30 cellular contexts compared by ENCODE assay signal in the genomic region with DNA sequence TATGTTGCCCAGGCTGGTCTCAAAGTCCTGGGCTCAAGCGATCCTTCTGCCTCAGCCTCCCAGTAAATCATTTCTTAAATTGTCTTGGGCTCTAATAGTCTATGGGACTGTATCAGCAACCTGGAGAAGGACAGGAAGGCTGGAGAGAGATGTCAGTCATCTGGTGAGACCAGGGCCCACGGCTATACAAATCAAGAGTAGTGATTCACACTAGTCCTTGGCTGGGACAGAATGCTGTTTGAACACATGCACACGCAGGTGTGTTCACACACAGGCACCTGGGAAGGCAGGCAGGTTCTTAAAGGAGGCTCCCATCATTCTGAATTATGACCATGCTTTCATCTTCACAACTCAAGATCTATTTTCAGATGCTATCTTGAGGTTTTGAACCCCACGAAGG. TPM values are rescaled to one million over a fixed set of nuclear protein-coding genes. Genes with fewer than 3 reads are reported as not detected.
DNase-seq lines count a peak whose midpoint lies in the region; FAIRE-seq and TF ChIP-seq lines count a peak whose summit lies in the region.
"Had no signal": no experiment of that assay in that cellular context is flagged by ENCODE, and none has a peak within 500 bp of the region (broad histone marks: within the 10 kb centered on the region; RNA-seq: fewer than 3 reads in every experiment).

No MANE protein-coding gene starts in this region.

- no peaks in the 10 kb centered on the region for H3K9me2 ChIP-seq in PC-9 (ENCODE audit: insufficient read depth)

- H3K27me3 ChIP-seq in PC-9 (ENCODE audit: insufficient read depth, low read depth) (no peaks in the 10 kb centered on the region), skeletal muscle satellite cell (ENCODE audit: control insufficient read depth, insufficient read depth, low read length) (no peaks in the 10 kb centered on the region), left ventricle myocardium inferior (ENCODE audit: low read depth) (no peaks in the 10 kb centered on the region)
- H3K27me3 ChIP-seq: MG63, SJSA1 had no signal

- CTCF ChIA-PET in activated CD4-positive, alpha-beta T cell treated with anti-CD3 and anti-CD28 coated beads, Interleukin-2, amount 10 ng/mL, durations not matched to agents 7 days and 5 days (lab: Charles Lee): interaction anchor here (0.7 kb wide), 1 partner anchor 60 kb away, joined by 3 read pairs; no protein-coding TSS in a partner anchor
- CTCF ChIA-PET in PC-9 (lab: Charles Lee): no interaction called here

- H3K27me3 Mint-ChIP-seq in activated CD4-positive, alpha-beta T cell treated with anti-CD3 and anti-CD28 coated beads, Interleukin-2, amount 10 ng/mL, durations not matched to agents 7 days and 5 days: no peaks in the 10 kb centered on the region
- H3K27me3 Mint-ChIP-seq: CD4-positive, CD25-positive, alpha-beta regulatory T cell had no signal

- DNase-seq in activated CD4-positive, alpha-beta T cell treated with anti-CD3 and anti-CD28 coated beads, Interleukin-2, amount 10 ng/mL, durations not matched to agents 7 days and 5 days: peak; percentile 0
- DNase-seq in activated CD4-positive, alpha-beta T cell treated with anti-CD3 and anti-CD28 coated beads, Interleukin-2, amount 50 U/mL, for 1 hour: no peak
- no peak for DNase-seq in PC-9
- DNase-seq in epithelial cell of prostate (ENCODE audit: low read depth, low spot score): no peak
- DNase-seq in left ventricle myocardium inferior: no peak
- no peak for DNase-seq in kidney
- DNase-seq in HCEC 1CT: no peak
- DNase-seq: activated CD4-positive, alpha-beta T cell treated with anti-CD3 and anti-CD28 coated beads for 48 hours; activated naive CD4-positive, alpha-beta T cell treated with Interleukin-2 at 50 U/mL for 16 hours; activated T-cell treated with anti-CD3 and anti-CD28 coated beads, Interleukin-2, amount 50 U/mL, for 48 hours; AML-193; amygdala; Calu3; CD4-positive, CD25-positive, alpha-beta regulatory T cell; GOT3; KG1; mesendoderm; MG63; NCI-H1105; NCI-H187 treated with DMSO at 0.1 percent for 48 hours; NCI-H2171; NCI-H510A; stimulated activated CD4-positive, alpha-beta T cell treated with anti-CD3 and anti-CD28 coated beads, Interleukin-4, amount 100 ng/mL, for 1 hour; T1000; trophoblast cell had no signal

- H3K4me1 ChIP-seq in PC-9 (replicated peaks; ENCODE audit: insufficient read depth): peaks cover 3% of the 10 kb centered on the region
- H3K4me1 ChIP-seq in skeletal muscle satellite cell (ENCODE audit: control insufficient read depth, insufficient read depth, low read length): peaks cover 26% of the 10 kb centered on the region
- peaks cover 7% of the 10 kb centered on the region for H3K4me1 ChIP-seq in left ventricle myocardium inferior
- peaks cover 5 to 9% of the 10 kb centered on the region in 2 donors for H3K4me1 ChIP-seq in kidney (ENCODE audit: control insufficient read depth in 1 of 2, insufficient read depth in 1 of 2, low read depth in 1 of 2, low read length in 2 of 2)
- H3K4me1 ChIP-seq: SJSA1 had no signal

- FAIRE-seq in kidney (lab: Jason Lieb, UNC): no peak
- FAIRE-seq: A204.1, endothelial cell of umbilical vein had no signal

- no TSS peak for BruUV-seq in PC-9 (replicated peaks; lab: Mats Ljungman, UMichigan)

- H3K4me2 ChIP-seq in PC-9 (no peak overlapping the region), skeletal muscle satellite cell (ENCODE audit: low read length) (peak overlapping the region; percentile 2)

- TF ChIP-seq CTCF in PC-9 (conservative IDR thresholded peaks at IDR 0.05) (no peak), left ventricle myocardium inferior (IDR thresholded peaks at IDR 0.05; ENCODE audit: borderline replicate concordance) (no peak), kidney (IDR thresholded peaks at IDR 0.05; ENCODE audit: borderline replicate concordance, extremely low read depth, insufficient read depth) (no peak)

- no peak overlapping the region for H3K27ac Mint-ChIP-seq in activated CD4-positive, alpha-beta T cell treated with anti-CD3 and anti-CD28 coated beads, Interleukin-2, amount 10 ng/mL, durations not matched to agents 7 days and 5 days
- H3K27ac Mint-ChIP-seq: CD4-positive, CD25-positive, alpha-beta regulatory T cell had no signal

- no peak overlapping the region for H3K4me3 Mint-ChIP-seq in activated CD4-positive, alpha-beta T cell treated with anti-CD3 and anti-CD28 coated beads, Interleukin-2, amount 10 ng/mL, durations not matched to agents 7 days and 5 days
- H3K4me3 Mint-ChIP-seq: CD4-positive, CD25-positive, alpha-beta regulatory T cell; neural crest cell had no signal

- H4K20me1 ChIP-seq in PC-9 (ENCODE audit: insufficient read depth): peaks cover 57% of the 10 kb centered on the region

- H3K9me3 Mint-ChIP-seq in activated CD4-positive, alpha-beta T cell treated with anti-CD3 and anti-CD28 coated beads, Interleukin-2, amount 10 ng/mL, durations not matched to agents 7 days and 5 days: no peaks in the 10 kb centered on the region
- H3K9me3 Mint-ChIP-seq: CD4-positive, CD25-positive, alpha-beta regulatory T cell; neural crest cell had no signal

- intact Hi-C loops in PC-9 (cut with micrococcal nuclease; ENCODE audit: unreplicated experiment) (no loop called here), left ventricle myocardium inferior (cut with micrococcal nuclease) (loop anchor here (5.0 kb wide), 1 partner anchor 40 kb away; a partner anchor contains a TSS), kidney (cut with DNase I) (no loop called here)

- H3K79me2 ChIP-seq in PC-9 (ENCODE audit: low read depth): peaks cover 20% of the 10 kb centered on the region

- H3K4me3 ChIP-seq in PC-9 (no peak overlapping the region), skeletal muscle satellite cell (ENCODE audit: low read length) (no peak overlapping the region), left ventricle myocardium inferior (no peak overlapping the region), kidney (ENCODE audit: low read length in 2 of 2) (no peak overlapping the region)
- H3K4me3 ChIP-seq: MG63, SJSA1 had no signal

- peaks cover 99% of the 10 kb centered on the region for H3F3A ChIP-seq in PC-9 (ENCODE audit: insufficient read depth, low read depth)

- POLR2A ChIA-PET in activated CD4-positive, alpha-beta T cell treated with anti-CD3 and anti-CD28 coated beads, Interleukin-2, amount 10 ng/mL, durations not matched to agents 7 days and 5 days (lab: Charles Lee): no interaction called here
- POLR2A ChIA-PET in PC-9 (lab: Charles Lee; ENCODE audit: unreplicated experiment): no interaction called here

- peak overlapping the region; percentile 2; the same call in 1 of the 2 replicates for H3K27ac ChIP-seq in PC-9
- H3K27ac ChIP-seq in epithelial cell of prostate: peak overlapping the region; percentile 67
- no peak overlapping the region for H3K27ac ChIP-seq in left ventricle myocardium inferior (replicated peaks)
- no peak overlapping the region for H3K27ac ChIP-seq in kidney (ENCODE audit: low read depth in 2 of 2, low read length in 2 of 2)
- H3K27ac ChIP-seq: SJSA1 had no signal

- H3K36me3 Mint-ChIP-seq in activated CD4-positive, alpha-beta T cell treated with anti-CD3 and anti-CD28 coated beads, Interleukin-2, amount 10 ng/mL, durations not matched to agents 7 days and 5 days (ENCODE audit: low read depth): peaks cover 11% of the 10 kb centered on the region
- H3K36me3 Mint-ChIP-seq: CD4-positive, CD25-positive, alpha-beta regulatory T cell had no signal

- H3K36me3 ChIP-seq in PC-9 (ENCODE audit: low read depth) (peaks cover 60% of the 10 kb centered on the region), skeletal muscle satellite cell (ENCODE audit: insufficient read depth, low read length) (peaks cover 78% of the 10 kb centered on the region), left ventricle myocardium inferior (peaks cover 61% of the 10 kb centered on the region), kidney (ENCODE audit: control insufficient read depth in 1 of 2, insufficient read depth in 2 of 2, low read length in 2 of 2) (peaks cover 0 to 22% of the 10 kb centered on the region in 2 donors)

- H2AFZ ChIP-seq in PC-9: no peak overlapping the region

- H3K9me3 ChIP-seq in PC-9 (ENCODE audit: insufficient read depth, low read depth): no peaks in the 10 kb centered on the region
- no peaks in the 10 kb centered on the region for H3K9me3 ChIP-seq in skeletal muscle satellite cell (replicated peaks; ENCODE audit: low read length)
- H3K9me3 ChIP-seq in left ventricle myocardium inferior (replicated peaks): no peaks in the 10 kb centered on the region
- H3K9me3 ChIP-seq in kidney (ENCODE audit: control insufficient read depth in 1 of 2, low read length in 2 of 2): no peaks in the 10 kb centered on the region
- H3K9me3 ChIP-seq: MG63, SJSA1 had no signal

- H3K4me1 Mint-ChIP-seq in activated CD4-positive, alpha-beta T cell treated with anti-CD3 and anti-CD28 coated beads, Interleukin-2, amount 10 ng/mL, durations not matched to agents 7 days and 5 days: peaks cover 3% of the 10 kb centered on the region

- no peak overlapping the region for H3K9ac ChIP-seq in skeletal muscle satellite cell (ENCODE audit: low read depth, low read length)
- H3K9ac ChIP-seq in kidney (ENCODE audit: low read length in 2 of 2): no peak overlapping the region

RNA-seq across cellular contexts. Expression of a gene that starts 14.1 kb away (rescaled TPM):
- 10 to 100 TPM; 20.4 to 22.4 TPM for total RNA-seq in activated CD4-positive, alpha-beta T cell treated with anti-CD3 and anti-CD28 coated beads, Interleukin-2, amount 10 ng/mL, durations not matched to agents 7 days and 5 days
- total RNA-seq in PC-9 (2021): 837 and 853 TPM in 2 replicates
- 335 and 630 TPM in 2 replicates for total RNA-seq in skeletal muscle satellite cell (2012; rRNA removed)
- 22.7 TPM for total RNA-seq in left ventricle myocardium inferior
- 87.5 TPM for total RNA-seq in kidney
- polyA plus RNA-seq in kidney (ENCODE audit: insufficient read depth, low read depth, low replicate concordance): 414 TPM

RNA-seq across cellular contexts. Expression of a gene that starts 42.4 kb away (rescaled TPM):
- 10 to 100 TPM; 60.5 to 62.5 TPM for total RNA-seq in activated CD4-positive, alpha-beta T cell treated with anti-CD3 and anti-CD28 coated beads, Interleukin-2, amount 10 ng/mL, durations not matched to agents 7 days and 5 days
- total RNA-seq in PC-9 (2021): 66.9 and 93.2 TPM in 2 replicates
- 46.5 and 47.7 TPM in 2 replicates for total RNA-seq in skeletal muscle satellite cell (2012; rRNA removed)
- total RNA-seq in left ventricle myocardium inferior: 14.7 TPM
- total RNA-seq in kidney: 50.4 TPM
- 34.9 TPM for polyA plus RNA-seq in kidney (ENCODE audit: insufficient read depth, low read depth, low replicate concordance)

RNA-seq across cellular contexts. Expression of a gene that starts 49.9 kb away (rescaled TPM):
- 10 to 100 TPM; 68.8 to 76.3 TPM for total RNA-seq in activated CD4-positive, alpha-beta T cell treated with anti-CD3 and anti-CD28 coated beads, Interleukin-2, amount 10 ng/mL, durations not matched to agents 7 days and 5 days
- 38.8 and 46.4 TPM in 2 replicates for total RNA-seq in PC-9 (2021)
- total RNA-seq in skeletal muscle satellite cell (2012; rRNA removed): 16.2 and 23.6 TPM in 2 replicates
- total RNA-seq in left ventricle myocardium inferior: 21.3 TPM
- 128 TPM for total RNA-seq in kidney
- 30.0 TPM for polyA plus RNA-seq in kidney (ENCODE audit: insufficient read depth, low read depth, low replicate concordance)

Comparison
In these comparisons a context has a peak if more than half of its experiments do, and no peak if none do; other contexts are left out.
1. H3K27ac ChIP-seq: peak in PC-9 (single experiment) and epithelial cell of prostate (single experiment); none in left ventricle myocardium inferior (single experiment) and kidney (0 of 2).